Comparison of ENCODE assay signal across 1 cellular context in genomic region chr1:108129999-108130398, GRCh38.
A peak's percentile ranks its signal among the peaks of the same experiment; 100 is the strongest.
TF ChIP-seq lines count a peak whose summit lies in the region.

No MANE protein-coding gene starts in this region.

TF ChIP-seq in K562, 482 proteins besides CTCF, POLR2A, EP300 and RAD21 (continued from another document):
- TF ChIP-seq MAFG (tag; conservative IDR thresholded peaks at IDR 0.05) (peak; percentile 25; the same call in 1 of the 2 replicates), RCOR1 (IDR thresholded peaks at IDR 0.05; ENCODE audit: borderline replicate concordance in 1 of 2, low read depth in 2 of 2, low read length in 2 of 2) (peak in 1 of 2 experiments; percentile 57; a peak in 2 of 4 replicates), ZNF41 (CRISPR knock-in tag; conservative IDR thresholded peaks at IDR 0.05) (no peak)
- TF ChIP-seq, protein P1, sequence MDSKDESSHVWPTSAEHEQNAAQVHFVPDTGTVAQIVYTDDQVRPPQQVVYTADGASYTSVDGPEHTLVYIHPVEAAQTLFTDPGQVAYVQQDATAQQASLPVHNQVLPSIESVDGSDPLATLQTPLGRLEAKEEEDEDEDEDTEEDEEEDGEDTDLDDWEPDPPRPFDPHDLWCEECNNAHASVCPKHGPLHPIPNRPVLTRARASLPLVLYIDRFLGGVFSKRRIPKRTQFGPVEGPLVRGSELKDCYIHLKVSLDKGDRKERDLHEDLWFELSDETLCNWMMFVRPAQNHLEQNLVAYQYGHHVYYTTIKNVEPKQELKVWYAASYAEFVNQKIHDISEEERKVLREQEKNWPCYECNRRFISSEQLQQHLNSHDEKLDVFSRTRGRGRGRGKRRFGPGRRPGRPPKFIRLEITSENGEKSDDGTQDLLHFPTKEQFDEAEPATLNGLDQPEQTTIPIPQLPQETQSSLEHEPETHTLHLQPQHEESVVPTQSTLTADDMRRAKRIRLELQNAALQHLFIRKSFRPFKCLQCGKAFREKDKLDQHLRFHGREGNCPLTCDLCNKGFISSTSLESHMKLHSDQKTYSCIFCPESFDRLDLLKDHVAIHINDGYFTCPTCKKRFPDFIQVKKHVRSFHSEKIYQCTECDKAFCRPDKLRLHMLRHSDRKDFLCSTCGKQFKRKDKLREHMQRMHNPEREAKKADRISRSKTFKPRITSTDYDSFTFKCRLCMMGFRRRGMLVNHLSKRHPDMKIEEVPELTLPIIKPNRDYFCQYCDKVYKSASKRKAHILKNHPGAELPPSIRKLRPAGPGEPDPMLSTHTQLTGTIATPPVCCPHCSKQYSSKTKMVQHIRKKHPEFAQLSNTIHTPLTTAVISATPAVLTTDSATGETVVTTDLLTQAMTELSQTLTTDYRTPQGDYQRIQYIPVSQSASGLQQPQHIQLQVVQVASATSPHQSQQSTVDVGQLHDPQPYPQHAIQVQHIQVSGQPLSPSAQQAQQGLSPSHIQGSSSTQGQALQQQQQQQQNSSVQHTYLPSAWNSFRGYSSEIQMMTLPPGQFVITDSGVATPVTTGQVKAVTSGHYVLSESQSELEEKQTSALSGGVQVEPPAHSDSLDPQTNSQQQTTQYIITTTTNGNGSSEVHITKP (IDR thresholded peaks at IDR 0.05; ENCODE audit: partially characterized antibody): no peak
TF ChIP-seq in K562: peak in this region for 4.
